26 cellular contexts compared by ENCODE assay signal in genomic region chr3:4768021-4768420, GRCh38.
"Had no signal": no experiment of that assay in that cellular context is flagged by ENCODE, and none has a peak within 500 bp of the region (broad histone marks: within the 10 kb centered on the region; RNA-seq: fewer than 3 reads in every experiment).

No MANE protein-coding gene starts in this region.

- H3K4me3 ChIP-seq: SJCRH30, SK-N-MC had no signal

- H3K4me3 Mint-ChIP-seq: activated CD4-positive, alpha-beta memory T cell treated with anti-CD3 and anti-CD28 coated beads for 36 hours; activated CD4-positive, alpha-beta T cell treated with anti-CD3 and anti-CD28 coated beads, Interleukin-2, amount 10 ng/mL, durations not matched to agents 7 days and 5 days; activated naive CD4-positive, alpha-beta T cell treated with anti-CD3 and anti-CD28 coated beads for 36 hours; activated T-cell treated with anti-CD3 and anti-CD28 coated beads, Interleukin-2, amount 50 U/mL, for 4 hours; activated T-helper 1 cell treated with anti-CD3 and anti-CD28 coated beads, Interleukin-12 subunit alpha, Interleukin-12 subunit beta, Interleukin-2, Interleukin-4 antibody, amounts not matched to agents 30 ng/mL and 10 ng/mL and 1 ng/mL, durations not matched to agents 14 hours and 24 hours and 36 hours had no signal

- H3K36me3 ChIP-seq: brain microvascular endothelial cell, SJCRH30 had no signal

- H3K9me3 Mint-ChIP-seq: activated naive CD4-positive, alpha-beta T cell treated with anti-CD3 and anti-CD28 coated beads for 36 hours had no signal

- H3K4me1 ChIP-seq: SJCRH30 had no signal

- DNase-seq: activated CD4-positive, alpha-beta memory T cell treated with anti-CD3 and anti-CD28 coated beads for 36 hours; activated CD4-positive, alpha-beta T cell treated with anti-CD3 and anti-CD28 coated beads, Interleukin-2, amount 10 ng/mL, durations not matched to agents 7 days and 5 days; activated gamma-delta T cell treated with Interleukin-2 at 50 U/mL for 16 hours; activated naive CD4-positive, alpha-beta T cell treated with anti-CD3 and anti-CD28 coated beads for 36 hours; activated T-cell treated with anti-CD3 and anti-CD28 coated beads, Interleukin-2, amount 50 U/mL, for 4 hours; amniotic stem cell; aorta; brain microvascular endothelial cell; central memory CD4-positive, alpha-beta T cell; IMR-90; Karpas-422; KBM-7; NCI-H1105; NCI-H1417 treated with DMSO at 0.1 percent for 48 hours; NCI-H187 treated with DMSO at 0.1 percent for 48 hours; NCI-H2081; NCI-H2171 treated with DMSO at 0.1 percent for 48 hours; NCI-H226; NCI-H446 treated with DMSO at 0.1 percent for 48 hours; SHP77; SJCRH30; T1000 had no signal

- H3K27ac Mint-ChIP-seq: activated CD4-positive, alpha-beta memory T cell treated with anti-CD3 and anti-CD28 coated beads for 36 hours; activated CD4-positive, alpha-beta T cell treated with anti-CD3 and anti-CD28 coated beads, Interleukin-2, amount 10 ng/mL, durations not matched to agents 7 days and 5 days; activated naive CD4-positive, alpha-beta T cell treated with anti-CD3 and anti-CD28 coated beads for 36 hours; activated T-helper 1 cell treated with anti-CD3 and anti-CD28 coated beads, Interleukin-12 subunit alpha, Interleukin-12 subunit beta, Interleukin-2, Interleukin-4 antibody, amounts not matched to agents 30 ng/mL and 10 ng/mL and 1 ng/mL, durations not matched to agents 14 hours and 24 hours and 36 hours had no signal

- H3K9me3 ChIP-seq: SJCRH30 had no signal

- ATAC-seq: activated naive CD4-positive, alpha-beta T cell treated with anti-CD3 and anti-CD28 coated beads, Interleukin-2, amount 50 U/mL, for 72 hours; activated T-cell treated with anti-CD3 and anti-CD28 coated beads, Interleukin-2, amount 50 U/mL, for 4 hours; Panc1 had no signal

- H3K27me3 ChIP-seq: brain microvascular endothelial cell, SJCRH30 had no signal

- H3K27me3 Mint-ChIP-seq: activated CD4-positive, alpha-beta memory T cell treated with anti-CD3 and anti-CD28 coated beads for 36 hours; activated CD4-positive, alpha-beta T cell treated with anti-CD3 and anti-CD28 coated beads, Interleukin-2, amount 10 ng/mL, durations not matched to agents 7 days and 5 days had no signal

- H3K27ac ChIP-seq: brain microvascular endothelial cell, SJCRH30, SK-N-MC had no signal
